In the genomic region with DNA sequence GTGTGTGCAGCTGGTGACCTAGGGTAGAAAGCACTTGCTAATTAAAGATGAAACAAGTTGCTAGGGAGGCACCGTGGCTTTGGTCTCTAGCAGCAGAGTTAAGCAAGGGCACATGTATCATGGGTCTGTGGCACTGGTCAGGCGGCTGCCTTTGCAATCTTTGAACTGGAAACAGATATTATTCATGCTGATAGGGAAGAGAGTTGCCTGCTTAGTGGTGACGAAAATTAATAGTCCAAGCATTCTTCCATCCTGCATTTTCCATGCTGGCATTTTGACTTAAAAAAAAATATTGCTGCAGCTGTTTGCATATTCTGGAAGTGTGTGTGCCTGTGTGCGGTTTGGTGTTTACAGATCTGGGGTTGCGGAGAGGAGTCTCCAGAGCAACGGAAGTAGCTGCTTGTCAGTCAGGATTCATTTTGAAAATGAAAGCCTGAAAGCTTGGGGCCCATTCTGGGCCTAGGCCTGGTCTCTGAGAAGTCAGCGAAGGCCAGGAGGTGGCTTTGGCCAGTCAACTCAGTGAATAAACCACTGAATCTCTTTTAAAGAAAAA, we compare ENCODE assay signal across 8 cellular contexts. TPM values are rescaled to one million over a fixed set of nuclear protein-coding genes. Genes with fewer than 3 reads are reported as not detected.
DNase-seq lines count a peak whose midpoint lies in the region; ATAC-seq, FAIRE-seq and TF ChIP-seq lines count a peak whose summit lies in the region.

No MANE protein-coding gene starts in this region.

- peak; percentile 69 for ATAC-seq in HG03108 (IDR thresholded peaks at IDR 0.05; ENCODE audit: unreplicated experiment)
- no peak for ATAC-seq in upper lobe of left lung (ENCODE audit: low FRiP score in 2 of 2)
- ATAC-seq in SK-N-SH treated with all-trans-retinoic acid at 6 μM for 48 hours, result no peak
- ATAC-seq in left cardiac atrium, result no peak

- 48 to 54% methylated on average over 6 to 7 of the region's 7 CpGs for WGBS in upper lobe of left lung, 2 donors

- no peak for TF ChIP-seq POLR2A in upper lobe of left lung (IDR thresholded peaks at IDR 0.05)

- peak; percentile 100 for FAIRE-seq in GM19239 (lab: Jason Lieb, UNC)

- H3K36me3 ChIP-seq in upper lobe of left lung, result no peaks in the 10 kb centered on the region

- no peak for TF ChIP-seq CTCF in fibroblast of villous mesenchyme (IDR thresholded peaks at IDR 0.05; ENCODE audit: insufficient read depth, low read depth, low read length)
- no peak for TF ChIP-seq CTCF in upper lobe of left lung (IDR thresholded peaks at IDR 0.05)

- peak overlapping the region in 3 of 4 donors; percentile 49 to 61 (median 53) for H3K27ac ChIP-seq in upper lobe of left lung

- peaks cover 0 to 6% (median 0%) of the 10 kb centered on the region in 4 donors for H3K27me3 ChIP-seq in upper lobe of left lung

- DNase-seq in GM19239 (ENCODE audit: insufficient read length, low spot score) (peak; percentile 44), T-helper 22 cell (ENCODE audit: low read depth) (peak; percentile 21), fibroblast of villous mesenchyme (ENCODE audit: low read depth) (peak; percentile 62), upper lobe of left lung (peak in 1 of 2 donors; percentile 34), dedifferentiated amniotic fluid mesenchymal stem cell (ENCODE audit: extremely low spot score) (no peak), left cardiac atrium (no peak)

- TF ChIP-seq EP300 in upper lobe of left lung (IDR thresholded peaks at IDR 0.05), result no peak

- H3K9me3 ChIP-seq in upper lobe of left lung, result no peaks in the 10 kb centered on the region

- intact Hi-C loops in left cardiac atrium (cut with DNase I), result no loop called here

- no peak overlapping the region for H3K4me3 ChIP-seq in fibroblast of villous mesenchyme (ENCODE audit: low read depth, low read length)
- no peak overlapping the region for H3K4me3 ChIP-seq in upper lobe of left lung

- peaks cover 0 to 22% (median 4%) of the 10 kb centered on the region in 4 donors for H3K4me1 ChIP-seq in upper lobe of left lung

TF ChIP-seq in SK-N-SH treated with all-trans-retinoic acid at 6 μM for 48 hours, 23 proteins besides CTCF, POLR2A, EP300 and RAD21:
- TF ChIP-seq RARB (CRISPR knock-in tag; IDR thresholded peaks at IDR 0.05) (no peak), ZNF565 (CRISPR knock-in tag; conservative IDR thresholded peaks at IDR 0.05; ENCODE audit: low read depth) (no peak), ARNTL (CRISPR knock-in tag; IDR thresholded peaks at IDR 0.05; ENCODE audit: borderline replicate concordance, low read depth) (no peak), ZNF70 (CRISPR knock-in tag; IDR thresholded peaks at IDR 0.05) (no peak), CSRNP3 (CRISPR knock-in tag; IDR thresholded peaks at IDR 0.05) (no peak), CREB5 (CRISPR knock-in tag; IDR thresholded peaks at IDR 0.05; ENCODE audit: low read depth) (no peak)

RNA-seq across cellular contexts. Expression of gene SOWAHD, which starts 2.3 kb away (rescaled TPM):
- total RNA-seq in fibroblast of villous mesenchyme, result 0.43 TPM in 1 of 2 replicates, not detected in the other
- total RNA-seq in upper lobe of left lung, result 10 to 100 TPM in 1 of 6 donors, 1 to 10 TPM in 5; 3.2 to 11.6 (median 4.1) TPM
- total RNA-seq in left cardiac atrium, result under 1 TPM; 0.16 to 0.32 TPM

RNA-seq across cellular contexts. Expression of gene RPL39, which starts 35.4 kb away (rescaled TPM):
- total RNA-seq in fibroblast of villous mesenchyme (937 and 1,300 TPM in 2 replicates), upper lobe of left lung (1,000 to 10,000 TPM in 4 of 6 donors, 100 to 1,000 TPM in 2; 332 to 2,261 (median 1,214) TPM), left cardiac atrium (1,000 to 10,000 TPM; 1,171 to 1,199 TPM)

Comparison
In these comparisons a context has a peak if more than half of its experiments do, and no peak if none do; other contexts are left out.
1. DNase-seq: peak in GM19239 (single experiment), T-helper 22 cell (single experiment) and fibroblast of villous mesenchyme (single experiment); none in dedifferentiated amniotic fluid mesenchymal stem cell (single experiment) and left cardiac atrium (single experiment).